26 cellular contexts compared by ENCODE assay signal in the genomic region with DNA sequence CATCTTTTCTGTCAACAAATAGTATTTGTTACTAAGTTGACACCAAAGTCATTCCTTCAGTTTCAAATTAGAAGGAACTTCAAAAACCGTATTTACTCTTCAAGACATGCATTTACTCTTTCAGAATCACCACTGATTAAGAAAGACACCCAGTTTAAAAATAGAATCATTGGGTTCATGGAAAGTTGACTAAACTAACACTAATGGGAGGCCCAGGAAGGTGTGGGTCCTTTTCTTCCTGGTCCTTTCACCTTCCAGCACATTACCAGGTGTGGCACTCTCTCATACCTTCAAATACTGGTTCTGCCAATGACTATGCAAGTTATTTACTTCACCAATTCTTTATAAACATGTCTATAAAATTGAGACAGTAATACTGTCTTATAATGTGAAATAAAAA. TPM values are rescaled to one million over a fixed set of nuclear protein-coding genes. Genes with fewer than 3 reads are reported as not detected.
DNase-seq lines count a peak whose midpoint lies in the region; FAIRE-seq and TF ChIP-seq lines count a peak whose summit lies in the region.
"Had no signal": no experiment of that assay in that cellular context is flagged by ENCODE, and none has a peak within 500 bp of the region (broad histone marks: within the 10 kb centered on the region; RNA-seq: fewer than 3 reads in every experiment).

No MANE protein-coding gene starts in this region.

- no peaks in the 10 kb centered on the region for H3K79me2 ChIP-seq in PC-9 (ENCODE audit: low read depth)

- no peak for TF ChIP-seq CTCF in PC-9 (conservative IDR thresholded peaks at IDR 0.05)
- no peak for TF ChIP-seq CTCF in neutrophil (IDR thresholded peaks at IDR 0.05)
- TF ChIP-seq CTCF in transverse colon (IDR thresholded peaks at IDR 0.05): no peak

- intact Hi-C loops in PC-9 (cut with micrococcal nuclease; ENCODE audit: unreplicated experiment) (no loop called here), transverse colon (cut with DNase I; ENCODE audit: low total_unique reads) (no loop called here)

- H3K9me3 ChIP-seq in PC-9 (ENCODE audit: insufficient read depth, low read depth) (no peaks in the 10 kb centered on the region), neutrophil (no peaks in the 10 kb centered on the region), transverse colon (no peaks in the 10 kb centered on the region)
- H3K9me3 ChIP-seq: BLaER1, Peyer's patch, tibial artery had no signal

- no peaks in the 10 kb centered on the region for H4K20me1 ChIP-seq in PC-9 (ENCODE audit: insufficient read depth)
- H4K20me1 ChIP-seq: BLaER1 had no signal

- peak in 1 of 2 experiments; percentile 81 for DNase-seq in PC-9
- peak; percentile 36 for DNase-seq in epithelial cell of prostate (ENCODE audit: low read depth, low spot score)
- no peak for DNase-seq in transverse colon
- DNase-seq in cerebellum (ENCODE audit: low spot score): no peak
- DNase-seq in D341Med (ENCODE audit: low spot score): no peak
- DNase-seq in urothelium cell line (ENCODE audit: low spot score): no peak
- DNase-seq: activated CD4-positive, alpha-beta memory T cell treated with anti-CD3 and anti-CD28 coated beads, Interleukin-2, amount 10 ng/mL, durations not matched to agents 7 days and 5 days; activated CD4-positive, CD25-positive, alpha-beta regulatory T cell treated with anti-CD3 and anti-CD28 coated beads, Interleukin-2, amount 50 U/mL, for 72 hours; activated CD8-positive, alpha-beta memory T cell treated with anti-CD3 and anti-CD28 coated beads, Interleukin-2, amount 50 U/mL, for 4 hours; activated naive CD4-positive, alpha-beta T cell treated with Interleukin-2 at 50 U/mL for 16 hours; cerebellar nuclear complex; dorsolateral prefrontal cortex; glutamatergic neuron; H9; MM.1S; NCI-H1417 treated with DMSO at 0.1 percent for 48 hours; NCI-H2081; NCI-H526; Peyer's patch; SHP77 treated with DMSO at 0.1 percent for 48 hours; stimulated activated CD4-positive, alpha-beta T cell treated with anti-CD3 and anti-CD28 coated beads, Interleukin-4, amount 100 ng/mL, for 1 hour; tibial artery had no signal

- H3F3A ChIP-seq in PC-9 (ENCODE audit: insufficient read depth, low read depth): peaks cover 7% of the 10 kb centered on the region; the same call in 1 of the 2 replicates

- H3K4me1 ChIP-seq in PC-9 (replicated peaks; ENCODE audit: insufficient read depth): peaks cover 23% of the 10 kb centered on the region
- peaks cover 15 to 27% of the 10 kb centered on the region in 2 experiments for H3K4me1 ChIP-seq in neutrophil (ENCODE audit: control insufficient read depth in 1 of 2, insufficient read depth in 1 of 2, low read depth in 1 of 2, low read length in 1 of 2)
- peaks cover 0 to 58% (median 21%) of the 10 kb centered on the region in 4 donors for H3K4me1 ChIP-seq in transverse colon
- H3K4me1 ChIP-seq: BLaER1 had no signal

- TF ChIP-seq POLR2A in transverse colon (IDR thresholded peaks at IDR 0.05): no peak

- in situ Hi-C loops in transverse colon (cut with MboI; ENCODE audit: low pct_ligation_motif_present in 1 of 4, low pct_unique_long_range_greater_than_20kb in 1 of 4, low sequenced_read_pairs in 3 of 4): no loop called here

- H3K36me3 ChIP-seq in PC-9 (ENCODE audit: low read depth) (no peaks in the 10 kb centered on the region), neutrophil (no peaks in the 10 kb centered on the region), transverse colon (no peaks in the 10 kb centered on the region)

- 74 to 81% methylated on average over 1 of the region's 1 CpG for WGBS in transverse colon (ENCODE audit: low coverage in 1 of 2), 2 donors

- POLR2A ChIA-PET in PC-9 (lab: Charles Lee; ENCODE audit: unreplicated experiment): no interaction called here

- BruUV-seq in PC-9 (replicated peaks; lab: Mats Ljungman, UMichigan): no TSS peak

- H3K27ac ChIP-seq in PC-9 (peak overlapping the region; percentile 80), epithelial cell of prostate (peak overlapping the region; percentile 33), neutrophil (peak overlapping the region; percentile 45), transverse colon (peak overlapping the region; percentile 20 to 53 (median 30))
- H3K27ac ChIP-seq: BLaER1, dorsolateral prefrontal cortex, tibial artery had no signal

- FAIRE-seq in urothelium cell line (lab: Jason Lieb, UNC): no peak
- FAIRE-seq: endometrium had no signal

- no peaks in the 10 kb centered on the region for H3K27me3 ChIP-seq in PC-9 (ENCODE audit: insufficient read depth, low read depth)
- no peaks in the 10 kb centered on the region for H3K27me3 ChIP-seq in neutrophil
- no peaks in the 10 kb centered on the region for H3K27me3 ChIP-seq in transverse colon
- H3K27me3 ChIP-seq: BLaER1, dorsolateral prefrontal cortex, Peyer's patch, tibial artery had no signal

- H2AFZ ChIP-seq in PC-9: no peak overlapping the region

- peak overlapping the region; percentile 48 for H3K4me2 ChIP-seq in PC-9
- H3K4me2 ChIP-seq: BLaER1 had no signal

- TF ChIP-seq EP300 in transverse colon (IDR thresholded peaks at IDR 0.05; ENCODE audit: low read depth): no peak

- CTCF ChIA-PET in PC-9 (lab: Charles Lee): no interaction called here

- no peak overlapping the region for H3K4me3 ChIP-seq in PC-9
- no peak overlapping the region for H3K4me3 ChIP-seq in neutrophil (ENCODE audit: low read depth in 1 of 2, low read length in 1 of 2)
- H3K4me3 ChIP-seq in transverse colon: no peak overlapping the region
- H3K4me3 ChIP-seq: BLaER1, dorsolateral prefrontal cortex, lung, Peyer's patch, tibial artery had no signal

- H3K9me2 ChIP-seq in PC-9 (ENCODE audit: insufficient read depth): no peaks in the 10 kb centered on the region

RNA-seq across cellular contexts. Expression of a gene that starts 49.2 kb away (rescaled TPM):
- total RNA-seq in PC-9 (2021): 34.5 and 40.2 TPM in 2 replicates
- 100 to 1,000 TPM; 136 to 198 (median 167) TPM for total RNA-seq in transverse colon
- 77.3 TPM for total RNA-seq in cerebellum

Comparison
In these comparisons a context has a peak if more than half of its experiments do, and no peak if none do; other contexts are left out.
1. H3K27ac ChIP-seq: peak in every context shown above with its lines; median percentile 80 in PC-9; 45 in neutrophil; 33 in epithelial cell of prostate; 30 in transverse colon.